In genomic region chr19:30450101-30450500, GRCh38 we compare ENCODE assay signal across 8 cellular contexts.
DNase-seq lines count a peak whose midpoint lies in the region; ATAC-seq and TF ChIP-seq lines count a peak whose summit lies in the region.

No MANE protein-coding gene starts in this region.

- H3K27ac Mint-ChIP-seq in WTC11 = peak overlapping the region; percentile 82
- H3K27ac Mint-ChIP-seq in CD8-positive, alpha-beta memory T cell = no peak overlapping the region
- H3K27ac Mint-ChIP-seq in naive thymus-derived CD8-positive, alpha-beta T cell = no peak overlapping the region

- POLR2A ChIA-PET in WTC11 (lab: Charles Lee) = no interaction called here
- POLR2A ChIA-PET in CD8-positive, alpha-beta memory T cell (lab: Charles Lee) = no interaction called here
- POLR2A ChIA-PET in naive thymus-derived CD8-positive, alpha-beta T cell (lab: Charles Lee) = no interaction called here

- TF ChIP-seq CTCF in WTC11 (IDR thresholded peaks at IDR 0.05) = no peak
- TF ChIP-seq CTCF in sigmoid colon (IDR thresholded peaks at IDR 0.05) = no peak

- no peaks in the 10 kb centered on the region for H3K36me3 Mint-ChIP-seq in WTC11
- no peaks in the 10 kb centered on the region for H3K36me3 Mint-ChIP-seq in CD8-positive, alpha-beta memory T cell
- no peaks in the 10 kb centered on the region for H3K36me3 Mint-ChIP-seq in naive thymus-derived CD8-positive, alpha-beta T cell

- TF ChIP-seq EP300 in sigmoid colon (IDR thresholded peaks at IDR 0.05) = no peak

- peak overlapping the region; percentile 18 to 45 (median 36) for H3K4me3 ChIP-seq in sigmoid colon
- H3K4me3 ChIP-seq in CD8-positive, alpha-beta memory T cell (ENCODE audit: low read length) = no peak overlapping the region

- H3K27me3 ChIP-seq in sigmoid colon = no peaks in the 10 kb centered on the region
- no peaks in the 10 kb centered on the region for H3K27me3 ChIP-seq in CD8-positive, alpha-beta memory T cell (ENCODE audit: insufficient read depth, low read length, poor library complexity, severe bottlenecking)

- CTCF ChIA-PET in WTC11 (lab: Charles Lee) = interaction anchor here (0.7 to 2.3 kb wide), 4 partner anchors 12 to 49 kb away, joined by 3 to 13 read pairs (median 4); no protein-coding TSS in a partner anchor
- CTCF ChIA-PET in CD8-positive, alpha-beta memory T cell (lab: Charles Lee) = interaction anchor here (0.7 kb wide), 1 partner anchor 272 kb away, joined by 3 read pairs; no protein-coding TSS in a partner anchor

- H3K4me3 Mint-ChIP-seq in WTC11 = peak overlapping the region; percentile 63
- no peak overlapping the region for H3K4me3 Mint-ChIP-seq in CD8-positive, alpha-beta memory T cell
- H3K4me3 Mint-ChIP-seq in naive thymus-derived CD8-positive, alpha-beta T cell = peak overlapping the region in 3 of 10 donors; percentile 12 to 36 (median 16)

- intact Hi-C loops in sigmoid colon (cut with DNase I) = no loop called here

- peak overlapping the region; percentile 18 to 60 (median 46) for H3K27ac ChIP-seq in sigmoid colon
- H3K27ac ChIP-seq in CD8-positive, alpha-beta memory T cell (ENCODE audit: low read depth, low read length) = no peak overlapping the region

- no peaks in the 10 kb centered on the region for H3K27me3 Mint-ChIP-seq in WTC11 (ENCODE audit: low read depth)
- H3K27me3 Mint-ChIP-seq in CD8-positive, alpha-beta memory T cell = peaks cover 0 to 11% of the 10 kb centered on the region in 2 donors
- H3K27me3 Mint-ChIP-seq in naive thymus-derived CD8-positive, alpha-beta T cell = peaks cover 0 to 9% (median 6%) of the 10 kb centered on the region in 5 donors

- peaks cover 46% of the 10 kb centered on the region for H3K4me1 Mint-ChIP-seq in WTC11
- H3K4me1 Mint-ChIP-seq in CD8-positive, alpha-beta memory T cell = peaks cover 0 to 4% (median 0%) of the 10 kb centered on the region in 3 donors
- peaks cover 0 to 6% (median 1%) of the 10 kb centered on the region in 4 donors for H3K4me1 Mint-ChIP-seq in naive thymus-derived CD8-positive, alpha-beta T cell

- DNase-seq in ELF-1 (ENCODE audit: low read depth, low spot score) = peak; percentile 59
- DNase-seq in WTC11 (ENCODE audit: low spot score) = peak; percentile 46
- peak in 40 of 51 donors; percentile 6 to 76 (median 30) for DNase-seq in hypothalamus (lab: John Stamatoyannopoulos, UW)
- peak; percentile 79 for DNase-seq in sigmoid colon
- no peak for DNase-seq in CD8-positive, alpha-beta memory T cell
- DNase-seq in HCEC 1CT = no peak
- no peak for DNase-seq in naive thymus-derived CD8-positive, alpha-beta T cell

- no peaks in the 10 kb centered on the region for H3K9me3 Mint-ChIP-seq in WTC11
- peaks cover 0 to 6% (median 0%) of the 10 kb centered on the region in 5 donors for H3K9me3 Mint-ChIP-seq in CD8-positive, alpha-beta memory T cell
- peaks cover 0 to 2% (median 0%) of the 10 kb centered on the region in 9 donors for H3K9me3 Mint-ChIP-seq in naive thymus-derived CD8-positive, alpha-beta T cell

- 2 to 4% methylated on average over 7 of the region's 7 CpGs for WGBS in sigmoid colon, 2 donors

- peaks cover 0 to 22% (median 4%) of the 10 kb centered on the region in 4 donors for H3K4me1 ChIP-seq in sigmoid colon
- no peaks in the 10 kb centered on the region for H3K4me1 ChIP-seq in CD8-positive, alpha-beta memory T cell (ENCODE audit: insufficient read depth, low read length)

- ATAC-seq in WTC11 = peak; percentile 78
- ATAC-seq in HG03378 (IDR thresholded peaks at IDR 0.05; ENCODE audit: unreplicated experiment) = no peak
- ATAC-seq in naive thymus-derived CD8-positive, alpha-beta T cell = no peak

- H3K9me3 ChIP-seq in sigmoid colon = no peaks in the 10 kb centered on the region
- no peaks in the 10 kb centered on the region for H3K9me3 ChIP-seq in CD8-positive, alpha-beta memory T cell (ENCODE audit: low read length)

- no peaks in the 10 kb centered on the region for H3K36me3 ChIP-seq in sigmoid colon
- H3K36me3 ChIP-seq in CD8-positive, alpha-beta memory T cell (ENCODE audit: insufficient read depth, low read length) = no peaks in the 10 kb centered on the region

- TF ChIP-seq POLR2A in sigmoid colon (IDR thresholded peaks at IDR 0.05) = no peak

TF ChIP-seq in WTC11, 78 proteins besides CTCF, POLR2A, EP300 and RAD21:
- TF ChIP-seq PRRX2 (CRISPR knock-in tag; IDR thresholded peaks at IDR 0.05) = no peak
- TF ChIP-seq HMGXB4 (CRISPR knock-in tag; IDR thresholded peaks at IDR 0.05) = no peak
- TF ChIP-seq KAT7 (CRISPR knock-in tag; IDR thresholded peaks at IDR 0.05; ENCODE audit: borderline replicate concordance) = no peak
- no peak for TF ChIP-seq JUN (CRISPR knock-in tag; IDR thresholded peaks at IDR 0.05)
- TF ChIP-seq ARID4B (CRISPR knock-in tag; IDR thresholded peaks at IDR 0.05; ENCODE audit: borderline replicate concordance) = no peak
- TF ChIP-seq ZBTB21 (CRISPR knock-in tag; IDR thresholded peaks at IDR 0.05; ENCODE audit: borderline replicate concordance) = no peak
- no peak for TF ChIP-seq NR2C2 (CRISPR knock-in tag; IDR thresholded peaks at IDR 0.05)
- TF ChIP-seq ZNF512 (CRISPR knock-in tag; IDR thresholded peaks at IDR 0.05; ENCODE audit: borderline replicate concordance) = no peak
- no peak for TF ChIP-seq NFE2L1 (CRISPR knock-in tag; IDR thresholded peaks at IDR 0.05)
- no peak for TF ChIP-seq JAZF1 (CRISPR knock-in tag; IDR thresholded peaks at IDR 0.05)
- TF ChIP-seq NFATC4 (CRISPR knock-in tag; IDR thresholded peaks at IDR 0.05) = no peak

Comparison
In these comparisons a context has a peak if more than half of its experiments do, and no peak if none do; other contexts are left out.
1. DNase-seq: peak in ELF-1 (single experiment), WTC11 (single experiment), hypothalamus (40 of 51) and sigmoid colon (single experiment); none in CD8-positive, alpha-beta memory T cell (0 of 5), HCEC 1CT (single experiment) and naive thymus-derived CD8-positive, alpha-beta T cell (0 of 10).